ENCODE assay signal across 7 cellular contexts in the genomic region with DNA sequence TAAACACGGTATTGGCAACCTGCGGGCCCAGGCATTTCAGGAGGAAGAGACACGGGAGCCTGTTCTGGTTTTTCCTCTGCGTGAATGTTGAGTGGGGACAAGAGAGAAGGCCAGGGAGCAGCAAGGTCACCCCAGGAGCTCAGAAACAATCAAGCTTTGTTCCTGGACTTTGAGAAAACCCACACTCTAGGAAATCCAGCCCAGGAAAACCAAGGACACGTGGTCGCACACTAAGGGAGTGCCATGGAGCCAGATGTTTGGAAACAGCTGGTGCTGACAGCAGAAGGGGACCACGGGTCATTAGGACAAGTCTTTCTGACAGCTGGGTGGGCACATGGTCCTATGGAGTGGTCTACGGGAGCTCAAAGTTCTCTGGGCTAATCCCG. TPM values are rescaled to one million over a fixed set of nuclear protein-coding genes. Genes with fewer than 3 reads are reported as not detected.
A peak's percentile ranks its signal among the peaks of the same experiment; 100 is the strongest.
DNase-seq lines count a peak whose midpoint lies in the region; ATAC-seq and TF ChIP-seq lines count a peak whose summit lies in the region.

No MANE protein-coding gene starts in this region.

- H3K9me3 Mint-ChIP-seq in chondrocyte (ENCODE audit: low read depth), result no peaks in the 10 kb centered on the region

- H3K36me3 ChIP-seq in lower lobe of right lung (peaks cover 96% of the 10 kb centered on the region), stomach (peaks cover 39 to 97% (median 92%) of the 10 kb centered on the region in 4 donors)

- H3K27ac ChIP-seq in lower lobe of right lung, result no peak overlapping the region
- H3K27ac ChIP-seq in stomach, result peak overlapping the region; percentile 75 to 100 (median 95)

- peak overlapping the region; percentile 93 for H3K27ac Mint-ChIP-seq in chondrocyte (ENCODE audit: unreplicated experiment)

- H3K9me3 ChIP-seq in lower lobe of right lung (no peaks in the 10 kb centered on the region), stomach (no peaks in the 10 kb centered on the region)

- H3K4me1 Mint-ChIP-seq in chondrocyte (ENCODE audit: low read depth), result peaks cover 74% of the 10 kb centered on the region

- H3K4me1 ChIP-seq in lower lobe of right lung (peaks cover 95% of the 10 kb centered on the region), stomach (peaks cover 63 to 97% (median 80%) of the 10 kb centered on the region in 4 donors)

- intact Hi-C loops in lower lobe of right lung (cut with DNase I), result no loop called here
- intact Hi-C loops in stomach (cut with DNase I; ENCODE audit: low total_unique reads), result no loop called here

- no peak overlapping the region for H3K4me3 Mint-ChIP-seq in chondrocyte (ENCODE audit: unreplicated experiment)

- H3K4me3 ChIP-seq in lower lobe of right lung (no peak overlapping the region), stomach (peak overlapping the region in 1 of 4 donors; percentile 9)

- in situ Hi-C loops in SK-MEL-5 (cut with HindIII; ENCODE audit: low pct_unique_long_range_greater_than_20kb, low sequenced_read_pairs), result no loop called here

- no peaks in the 10 kb centered on the region for H3K27me3 ChIP-seq in lower lobe of right lung (ENCODE audit: low read depth)
- no peaks in the 10 kb centered on the region for H3K27me3 ChIP-seq in stomach

- TF ChIP-seq CTCF in chondrocyte (IDR thresholded peaks at IDR 0.05) (no peak), lower lobe of right lung (IDR thresholded peaks at IDR 0.05) (no peak), stomach (IDR thresholded peaks at IDR 0.05) (no peak)

- no peak for TF ChIP-seq POLR2A in stomach (IDR thresholded peaks at IDR 0.05)

- DNase-seq in SK-MEL-5 (ENCODE audit: low read depth, low spot score) (peak; percentile 42), chondrocyte (ENCODE audit: low spot score) (no peak), lower lobe of right lung (no peak), stomach (peak; percentile 71), AML-193 (lab: John Stamatoyannopoulos, UW) (no peak), GOT3 (lab: John Stamatoyannopoulos, UW) (no peak), DMS114 treated with DMSO at 0.1 percent for 48 hours (lab: John Stamatoyannopoulos, UW; ENCODE audit: unreplicated experiment) (no peak)

- no peaks in the 10 kb centered on the region for H3K27me3 Mint-ChIP-seq in chondrocyte (ENCODE audit: low read depth)

- no peak for TF ChIP-seq EP300 in stomach (IDR thresholded peaks at IDR 0.05)

- 34 to 40% (median 35%) methylated on average over 9 of the region's 9 CpGs for WGBS in stomach, 5 donors

- peak; percentile 25 to 53 for ATAC-seq in lower lobe of right lung

- peaks cover 59% of the 10 kb centered on the region for H3K36me3 Mint-ChIP-seq in chondrocyte (ENCODE audit: low read depth)

RNA-seq across cellular contexts. Expression of a gene that starts 44.1 kb away (rescaled TPM):
- total RNA-seq in SK-MEL-5 (2014; rRNA removed; shearing (Covaris generic)), result 69.7 and 99.6 TPM in 2 replicates
- polyA plus RNA-seq in SK-MEL-5 (2015; cell fraction: cytosol; rRNA removed), result 124 and 171 TPM in 2 replicates
- 34.3 and 43.3 TPM in 2 replicates for polyA plus RNA-seq in SK-MEL-5 (2015; cell fraction: nucleus; rRNA removed)
- total RNA-seq in chondrocyte, result 1,046 to 1,908 TPM (median 1,853 TPM) in 3 replicates
- total RNA-seq in lower lobe of right lung, result 659 TPM
- total RNA-seq in stomach, result 100 to 1,000 TPM; 155 to 620 (median 272) TPM
- polyA plus RNA-seq in stomach, result 10 to 100 TPM; 46.7 to 79.3 (median 54.3) TPM

Comparison
In these comparisons a context has a peak if more than half of its experiments do, and no peak if none do; other contexts are left out.
1. DNase-seq: peak in SK-MEL-5 (single experiment) and stomach (single experiment); none in chondrocyte (single experiment), lower lobe of right lung (single experiment), AML-193 (0 of 2), GOT3 (single experiment) and DMS114 treated with DMSO at 0.1 percent for 48 hours (single experiment).